17 cellular contexts compared by ENCODE assay signal in genomic region chr17:77800832-77801231, GRCh38.
"Had no signal": no experiment of that assay in that cellular context is flagged by ENCODE, and none has a peak within 500 bp of the region (broad histone marks: within the 10 kb centered on the region; RNA-seq: fewer than 3 reads in every experiment).

No MANE protein-coding gene starts in this region.

- H3K4me1 ChIP-seq: body of pancreas, foreskin keratinocyte had no signal

- ATAC-seq: body of pancreas; foreskin keratinocyte; left colon; stimulated activated memory B cell treated with anti-CD40 and anti-IgM and Interleukin-4, amounts not matched to agents 10 μg/mL and 1 μg/mL and 100 μg/mL, for 72 hours had no signal

- H3K9me3 Mint-ChIP-seq: activated CD4-positive, alpha-beta T cell treated with anti-CD3 and anti-CD28 coated beads, Interleukin-2, amount 10 ng/mL, durations not matched to agents 7 days and 5 days; T-helper 2 cell treated with Interferon-gamma antibody and Interleukin-4, amounts not matched to agents 5 μg/mL and 100 μg/mL, for 36 hours had no signal

- H3K4me3 ChIP-seq: body of pancreas, ovary, tibial artery, uterus had no signal

- H3K36me3 Mint-ChIP-seq: activated naive CD8-positive, alpha-beta T cell; stimulated activated memory B cell treated with anti-CD40 and anti-IgM and Interleukin-4, amounts not matched to agents 10 μg/mL and 1 μg/mL and 100 μg/mL, for 72 hours had no signal

- H3K27ac Mint-ChIP-seq: activated CD4-positive, alpha-beta T cell treated with anti-CD3 and anti-CD28 coated beads, Interleukin-2, amount 10 ng/mL, durations not matched to agents 7 days and 5 days; activated naive CD8-positive, alpha-beta T cell; stimulated activated memory B cell treated with anti-CD40 and anti-IgM and Interleukin-4, amounts not matched to agents 10 μg/mL and 1 μg/mL and 100 μg/mL, for 72 hours; T-helper 2 cell treated with Interferon-gamma antibody and Interleukin-4, amounts not matched to agents 5 μg/mL and 100 μg/mL, for 36 hours had no signal

- H3K27ac ChIP-seq: body of pancreas, foreskin keratinocyte, ovary, tibial artery, uterus had no signal

- H3K4me1 Mint-ChIP-seq: activated CD4-positive, alpha-beta T cell treated with anti-CD3 and anti-CD28 coated beads, Interleukin-2, amount 10 ng/mL, durations not matched to agents 7 days and 5 days had no signal

- H3K4me3 Mint-ChIP-seq: activated CD4-positive, alpha-beta T cell treated with anti-CD3 and anti-CD28 coated beads, Interleukin-2, amount 10 ng/mL, durations not matched to agents 7 days and 5 days; activated naive CD8-positive, alpha-beta T cell; stimulated activated memory B cell treated with anti-CD40 and anti-IgM and Interleukin-4, amounts not matched to agents 10 μg/mL and 1 μg/mL and 100 μg/mL, for 72 hours; T-helper 2 cell treated with Interferon-gamma antibody and Interleukin-4, amounts not matched to agents 5 μg/mL and 100 μg/mL, for 36 hours had no signal

- H3K36me3 ChIP-seq: ovary, tibial artery, uterus had no signal

- H3K27me3 ChIP-seq: body of pancreas, ovary, tibial artery, uterus had no signal

- H3K9me3 ChIP-seq: body of pancreas, ovary, tibial artery, uterus had no signal

- DNase-seq: activated CD4-positive, alpha-beta T cell treated with anti-CD3 and anti-CD28 coated beads, Interleukin-2, amount 10 ng/mL, durations not matched to agents 7 days and 5 days; activated CD8-positive, alpha-beta memory T cell treated with anti-CD3 and anti-CD28 coated beads, Interleukin-2, amount 50 U/mL, for 48 hours; activated gamma-delta T cell treated with Interleukin-2 at 50 U/mL for 16 hours; amniotic stem cell; body of pancreas; effector CD8-positive, alpha-beta T cell; foreskin keratinocyte; head of caudate nucleus; left colon; mammary epithelial cell; ovary; stimulated activated CD4-positive, alpha-beta T cell treated with anti-CD3 and anti-CD28 coated beads, Interleukin-2, amount 100 ng/mL, for 48 hours; tibial artery; uterus had no signal
